Comparison of ENCODE assay signal across 17 cellular contexts in the genomic region with DNA sequence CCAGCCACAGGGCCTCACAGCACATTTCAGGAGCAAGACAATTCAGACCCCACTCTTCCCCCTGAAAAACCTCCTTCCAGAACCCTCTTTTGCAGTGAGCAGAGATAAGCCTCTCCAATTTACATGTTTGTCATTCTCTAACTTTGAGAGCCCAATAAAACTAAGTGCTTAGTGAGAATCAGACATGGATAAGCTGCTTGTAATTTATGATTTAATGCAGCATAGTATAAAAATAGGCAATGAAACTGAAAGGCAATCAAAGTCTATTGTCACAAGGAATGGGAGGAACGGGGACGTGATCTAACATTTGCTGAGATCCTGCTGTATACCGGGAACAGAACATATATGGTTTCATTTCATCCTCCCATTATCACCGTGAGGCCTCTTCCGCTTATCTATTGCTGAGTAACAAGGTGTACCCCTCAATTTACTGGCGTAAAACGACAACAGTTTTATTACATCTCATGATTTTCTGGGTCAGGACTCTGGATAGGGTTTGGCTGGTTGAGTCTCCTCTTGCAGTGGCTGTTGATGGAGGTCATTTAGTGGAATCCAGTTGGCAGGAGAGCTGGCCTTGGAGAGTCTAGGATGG.
DNase-seq lines count a peak whose midpoint lies in the region; ATAC-seq and TF ChIP-seq lines count a peak whose summit lies in the region.
"Had no signal": no experiment of that assay in that cellular context is flagged by ENCODE, and none has a peak within 500 bp of the region (broad histone marks: within the 10 kb centered on the region; RNA-seq: fewer than 3 reads in every experiment).

No MANE protein-coding gene starts in this region.

- CTCF ChIA-PET in activated CD4-positive, alpha-beta T cell treated with anti-CD3 and anti-CD28 coated beads for 36 hours (lab: Charles Lee) = interaction anchor here (1.0 kb wide), 1 partner anchor 9 kb away, joined by 3 read pairs; no protein-coding TSS in a partner anchor
- CTCF ChIA-PET in HEK293 (lab: Yijun Ruan, JAX) = no interaction called here

- no peak for TF ChIP-seq CTCF in HEK293 (tag by site-specific recombination; IDR thresholded peaks at IDR 0.05)

- H3K9me3 ChIP-seq in HEK293 (ENCODE audit: control insufficient read depth, insufficient read depth, low read depth, low read length) = no peaks in the 10 kb centered on the region
- no peaks in the 10 kb centered on the region for H3K9me3 ChIP-seq in SJCRH30 (replicated peaks)

- no peak overlapping the region for H3K4me3 ChIP-seq in HEK293 (ENCODE audit: low read depth, low read length)
- H3K4me3 ChIP-seq in SJCRH30 = no peak overlapping the region
- H3K4me3 ChIP-seq: BLaER1 treated with 17β-estradiol and CSF1 and Interleukin-3, amounts not matched to agents 10 nM and 100 nM; K562 had no signal

- intact Hi-C loops in activated CD4-positive, alpha-beta T cell treated with anti-CD3 and anti-CD28 coated beads for 36 hours (cut with DNase I, micrococcal nuclease) = no loop called here
- intact Hi-C loops in left colon (cut with DNase I, micrococcal nuclease) (no loop called here), left cardiac atrium (cut with DNase I) (no loop called here), sciatic nerve (cut with DNase I) (no loop called here)

- H3K27ac ChIP-seq in HEK293 (ENCODE audit: extremely low read depth, low read depth, low read length) (no peak overlapping the region), SJCRH30 (no peak overlapping the region)
- H3K27ac ChIP-seq: BLaER1 treated with 17β-estradiol and CSF1 and Interleukin-3, amounts not matched to agents 10 nM and 100 nM; HL-60 had no signal

- POLR2A ChIA-PET in activated CD4-positive, alpha-beta T cell treated with anti-CD3 and anti-CD28 coated beads for 36 hours (lab: Charles Lee) = no interaction called here
- POLR2A ChIA-PET in HEK293 (lab: Yijun Ruan, JAX) = no interaction called here

- peaks cover 21% of the 10 kb centered on the region for H3K4me1 Mint-ChIP-seq in activated CD4-positive, alpha-beta T cell treated with anti-CD3 and anti-CD28 coated beads for 36 hours
- H3K4me1 Mint-ChIP-seq: B cell had no signal

- peaks cover 2% of the 10 kb centered on the region for H3K36me3 Mint-ChIP-seq in activated CD4-positive, alpha-beta T cell treated with anti-CD3 and anti-CD28 coated beads for 36 hours (ENCODE audit: low read depth)
- H3K36me3 Mint-ChIP-seq: CD8-positive, alpha-beta T cell had no signal

- no peaks in the 10 kb centered on the region for H3K9me3 Mint-ChIP-seq in activated CD4-positive, alpha-beta T cell treated with anti-CD3 and anti-CD28 coated beads for 36 hours (ENCODE audit: low read depth)
- H3K9me3 Mint-ChIP-seq: CD8-positive, alpha-beta T cell had no signal

- no peak for ATAC-seq in activated CD4-positive, alpha-beta T cell treated with anti-CD3 and anti-CD28 coated beads for 36 hours
- peak; percentile 39 for ATAC-seq in left colon
- ATAC-seq in left cardiac atrium = no peak
- no peak for ATAC-seq in sciatic nerve
- ATAC-seq: CD8-positive, alpha-beta T cell; K562 had no signal

- H3K27me3 Mint-ChIP-seq in activated CD4-positive, alpha-beta T cell treated with anti-CD3 and anti-CD28 coated beads for 36 hours = no peaks in the 10 kb centered on the region
- H3K27me3 Mint-ChIP-seq: B cell had no signal

- H3K36me3 ChIP-seq in HEK293 (ENCODE audit: control insufficient read depth in 2 of 2, insufficient read depth in 1 of 2, low read length in 2 of 2) = no peaks in the 10 kb centered on the region
- no peaks in the 10 kb centered on the region for H3K36me3 ChIP-seq in SJCRH30
- H3K36me3 ChIP-seq: BLaER1 treated with 17β-estradiol and CSF1 and Interleukin-3, amounts not matched to agents 10 nM and 100 nM had no signal

- H3K4me3 Mint-ChIP-seq in activated CD4-positive, alpha-beta T cell treated with anti-CD3 and anti-CD28 coated beads for 36 hours = no peak overlapping the region
- H3K4me3 Mint-ChIP-seq: B cell; CD8-positive, alpha-beta T cell; H9 had no signal

- no peak for DNase-seq in activated CD4-positive, alpha-beta T cell treated with anti-CD3 and anti-CD28 coated beads for 36 hours
- DNase-seq in activated CD4-positive, alpha-beta T cell treated with anti-CD3 and anti-CD28 coated beads, Interleukin-2, amount 50 U/mL, for 48 hours = no peak
- no peak for DNase-seq in left colon
- no peak for DNase-seq in SJCRH30
- DNase-seq in left cardiac atrium = no peak
- no peak for DNase-seq in sciatic nerve (ENCODE audit: low spot score)
- DNase-seq: Calu3; CD8-positive, alpha-beta T cell; GF-D8; GOT3; H9; IMR-90 had no signal

- H3K27ac Mint-ChIP-seq in activated CD4-positive, alpha-beta T cell treated with anti-CD3 and anti-CD28 coated beads for 36 hours = peak overlapping the region; percentile 21
- H3K27ac Mint-ChIP-seq: B cell; CD8-positive, alpha-beta T cell; H9 had no signal

- H3K4me1 ChIP-seq in HEK293 (ENCODE audit: control insufficient read depth, insufficient read depth, low read length) (peaks cover 2% of the 10 kb centered on the region; the same call in 1 of the 2 replicates), SJCRH30 (no peaks in the 10 kb centered on the region)

- no peaks in the 10 kb centered on the region for H3K27me3 ChIP-seq in SJCRH30
- H3K27me3 ChIP-seq: BLaER1 treated with 17β-estradiol and CSF1 and Interleukin-3, amounts not matched to agents 10 nM and 100 nM had no signal

TF ChIP-seq in HEK293, 187 proteins besides CTCF, POLR2A, EP300 and RAD21 (continues in another document):
- TF ChIP-seq SP7 (tag by site-specific recombination; IDR thresholded peaks at IDR 0.05) (peak; percentile 92), SCRT1 (tag by site-specific recombination; IDR thresholded peaks at IDR 0.05; ENCODE audit: borderline replicate concordance) (no peak), ZNF335 (tag by site-specific recombination; conservative IDR thresholded peaks at IDR 0.05) (no peak), ZNF221 (tag by site-specific recombination; IDR thresholded peaks at IDR 0.05; ENCODE audit: borderline replicate concordance) (no peak), ZNF202 (tag by site-specific recombination; IDR thresholded peaks at IDR 0.05; ENCODE audit: borderline replicate concordance) (no peak), ZFP3 (tag by site-specific recombination; IDR thresholded peaks at IDR 0.05; ENCODE audit: low read depth) (no peak), FEZF1 (tag by site-specific recombination; IDR thresholded peaks at IDR 0.05) (peak; percentile 73), ZNF629 (tag by site-specific recombination; IDR thresholded peaks at IDR 0.05) (no peak), PRDM4 (tag by site-specific recombination; IDR thresholded peaks at IDR 0.05) (peak; percentile 57; the same call in 1 of the 2 replicates), ZNF558 (tag by site-specific recombination; IDR thresholded peaks at IDR 0.05) (no peak), ZSCAN5A (tag by site-specific recombination; IDR thresholded peaks at IDR 0.05) (no peak), ZNF785 (tag by site-specific recombination; IDR thresholded peaks at IDR 0.05) (no peak), ZNF585B (tag by site-specific recombination; IDR thresholded peaks at IDR 0.05) (no peak), BCL6B (tag by site-specific recombination; IDR thresholded peaks at IDR 0.05) (no peak)
